ENCODE assay signal across 21 cellular contexts in the genomic region with DNA sequence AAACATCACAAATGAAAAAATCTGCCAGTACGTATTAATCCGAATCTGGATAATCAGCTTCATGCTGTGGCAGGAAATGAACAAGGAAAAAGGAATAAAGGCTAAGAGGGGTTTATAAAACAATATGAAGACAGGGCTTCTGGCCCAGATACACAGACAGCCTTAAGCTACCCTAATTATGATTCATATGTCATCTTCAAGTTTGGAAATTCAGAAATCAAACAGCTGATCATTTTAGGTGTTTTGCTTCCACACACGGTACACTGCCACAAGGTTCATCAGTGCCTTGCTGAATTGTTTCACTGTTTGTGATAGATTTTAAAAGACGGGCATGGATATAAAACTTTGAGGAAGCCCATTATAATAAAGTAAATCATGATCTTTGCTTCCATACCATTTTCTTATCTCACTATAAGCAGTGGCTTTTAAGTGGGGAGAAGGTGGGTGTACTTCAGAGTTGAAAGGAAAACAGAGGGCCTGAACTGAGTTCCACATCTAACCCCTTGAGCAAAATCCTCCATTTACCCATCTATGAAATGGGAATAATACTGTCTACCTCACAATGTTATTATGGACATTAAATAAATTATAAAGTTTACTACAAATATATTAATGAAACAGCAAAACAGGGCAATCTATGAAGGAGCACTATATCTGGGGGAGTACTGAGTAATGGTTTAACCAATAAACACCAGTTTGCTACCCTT. TPM values are rescaled to one million over a fixed set of nuclear protein-coding genes. Genes with fewer than 3 reads are reported as not detected.
DNase-seq lines count a peak whose midpoint lies in the region; ATAC-seq and TF ChIP-seq lines count a peak whose summit lies in the region.
"Had no signal": no experiment of that assay in that cellular context is flagged by ENCODE, and none has a peak within 500 bp of the region (broad histone marks: within the 10 kb centered on the region; RNA-seq: fewer than 3 reads in every experiment).

No MANE protein-coding gene starts in this region.

- TF ChIP-seq POLR2A in body of pancreas (IDR thresholded peaks at IDR 0.05): no peak

- WGBS in body of pancreas, 2 donors: 81 to 87% methylated on average over 4 of the region's 4 CpGs

- H3K9me3 ChIP-seq in A673 (ENCODE audit: low read depth, low read length, poor library complexity, severe bottlenecking) (no peaks in the 10 kb centered on the region), body of pancreas (no peaks in the 10 kb centered on the region)
- H3K9me3 ChIP-seq: BLaER1, HAP-1 had no signal

- H3K4me3 ChIP-seq in A673 (ENCODE audit: low read depth, low read length, poor library complexity, severe bottlenecking) (no peak overlapping the region), body of pancreas (no peak overlapping the region)
- H3K4me3 ChIP-seq: BLaER1, HAP-1, SK-N-MC had no signal

- no peaks in the 10 kb centered on the region for H3K9me3 Mint-ChIP-seq in T-helper 2 cell treated with Interferon-gamma antibody and Interleukin-4, amounts not matched to agents 5 μg/mL and 100 μg/mL, for 36 hours
- no peaks in the 10 kb centered on the region for H3K9me3 Mint-ChIP-seq in activated CD4-positive, alpha-beta memory T cell treated with anti-CD3 and anti-CD28 coated beads, Interleukin-2, amount 10 ng/mL, durations not matched to agents 7 days and 5 days
- no peaks in the 10 kb centered on the region for H3K9me3 Mint-ChIP-seq in immature natural killer cell

- H3K4me1 Mint-ChIP-seq in T-helper 2 cell treated with Interferon-gamma antibody and Interleukin-4, amounts not matched to agents 5 μg/mL and 100 μg/mL, for 36 hours (ENCODE audit: low read depth): peaks cover 40% of the 10 kb centered on the region
- peaks cover 55% of the 10 kb centered on the region for H3K4me1 Mint-ChIP-seq in activated CD4-positive, alpha-beta memory T cell treated with anti-CD3 and anti-CD28 coated beads, Interleukin-2, amount 10 ng/mL, durations not matched to agents 7 days and 5 days
- H3K4me1 Mint-ChIP-seq in immature natural killer cell: peaks cover 23 to 62% of the 10 kb centered on the region in 2 donors

- H3K27me3 ChIP-seq in A673 (replicated peaks; ENCODE audit: insufficient read depth, low read depth, low read length, poor library complexity) (no peaks in the 10 kb centered on the region), body of pancreas (no peaks in the 10 kb centered on the region)
- H3K27me3 ChIP-seq: BLaER1 had no signal

- H3K27ac Mint-ChIP-seq in T-helper 2 cell treated with Interferon-gamma antibody and Interleukin-4, amounts not matched to agents 5 μg/mL and 100 μg/mL, for 36 hours: peak overlapping the region; percentile 74
- peak overlapping the region; percentile 81 for H3K27ac Mint-ChIP-seq in activated CD4-positive, alpha-beta memory T cell treated with anti-CD3 and anti-CD28 coated beads, Interleukin-2, amount 10 ng/mL, durations not matched to agents 7 days and 5 days
- H3K27ac Mint-ChIP-seq in immature natural killer cell: peak overlapping the region; percentile 76 to 93 (median 87)

- TF ChIP-seq CTCF in A673 (conservative IDR thresholded peaks at IDR 0.05; ENCODE audit: low read depth, low read length) (no peak), body of pancreas (IDR thresholded peaks at IDR 0.05) (no peak)

- no peaks in the 10 kb centered on the region for H3K27me3 Mint-ChIP-seq in T-helper 2 cell treated with Interferon-gamma antibody and Interleukin-4, amounts not matched to agents 5 μg/mL and 100 μg/mL, for 36 hours (ENCODE audit: low read depth)
- no peaks in the 10 kb centered on the region for H3K27me3 Mint-ChIP-seq in activated CD4-positive, alpha-beta memory T cell treated with anti-CD3 and anti-CD28 coated beads, Interleukin-2, amount 10 ng/mL, durations not matched to agents 7 days and 5 days
- H3K27me3 Mint-ChIP-seq in immature natural killer cell (ENCODE audit: low read depth in 3 of 3): peaks cover 0 to 2% (median 1%) of the 10 kb centered on the region in 3 donors

- H3K4me3 Mint-ChIP-seq in T-helper 2 cell treated with Interferon-gamma antibody and Interleukin-4, amounts not matched to agents 5 μg/mL and 100 μg/mL, for 36 hours: peak overlapping the region; percentile 70
- peak overlapping the region; percentile 67 for H3K4me3 Mint-ChIP-seq in activated CD4-positive, alpha-beta memory T cell treated with anti-CD3 and anti-CD28 coated beads, Interleukin-2, amount 10 ng/mL, durations not matched to agents 7 days and 5 days
- H3K4me3 Mint-ChIP-seq in immature natural killer cell: peak overlapping the region in 1 of 5 donors; percentile 56

- CTCF ChIA-PET in A673 (lab: Charles Lee): interaction anchor here (0.6 kb wide), 1 partner anchor 30 kb away, joined by 3 read pairs; no protein-coding TSS in a partner anchor
- CTCF ChIA-PET in activated CD4-positive, alpha-beta memory T cell treated with anti-CD3 and anti-CD28 coated beads, Interleukin-2, amount 10 ng/mL, durations not matched to agents 7 days and 5 days (lab: Charles Lee): interaction anchor here (1.4 to 1.7 kb wide), 2 partner anchors 272 to 363 kb away, joined by 4 to 7 read pairs; no protein-coding TSS in a partner anchor

- POLR2A ChIA-PET in A673 (lab: Charles Lee; ENCODE audit: low non-redundant PET): no interaction called here
- POLR2A ChIA-PET in activated CD4-positive, alpha-beta memory T cell treated with anti-CD3 and anti-CD28 coated beads, Interleukin-2, amount 10 ng/mL, durations not matched to agents 7 days and 5 days (lab: Charles Lee): interaction anchor here (0.8 to 7.2 kb wide), 5 partner anchors 10 to 31 kb away, joined by 3 to 84 read pairs (median 5); partner anchors contain the start of genes CD200R1 and GTPBP8

- H3K27ac ChIP-seq in A673 (ENCODE audit: low read depth, low read length, poor library complexity, severe bottlenecking) (no peak overlapping the region), body of pancreas (no peak overlapping the region)
- H3K27ac ChIP-seq: BLaER1 had no signal

- ATAC-seq in body of pancreas (no peak), GM19467 (IDR thresholded peaks at IDR 0.05; ENCODE audit: unreplicated experiment) (no peak)

- no peak for DNase-seq in T-helper 2 cell treated with Interferon-gamma antibody and Interleukin-4, amounts not matched to agents 5 μg/mL and 100 μg/mL, for 36 hours (ENCODE audit: low spot score)
- DNase-seq in T-helper 2 cell: no peak
- peak; percentile 85 for DNase-seq in A673 (ENCODE audit: low spot score)
- DNase-seq in activated CD4-positive, alpha-beta memory T cell treated with anti-CD3 and anti-CD28 coated beads, Interleukin-2, amount 10 ng/mL, durations not matched to agents 7 days and 5 days: no peak
- no peak for DNase-seq in immature natural killer cell
- no peak for DNase-seq in body of pancreas
- no peak for DNase-seq in RKO (ENCODE audit: low spot score)
- DNase-seq: 8988T, anterior cingulate cortex, caudate nucleus, foreskin melanocyte, kidney, NCI-H1436 treated with DMSO at 0.1 percent for 48 hours, NCI-H524 had no signal

- intact Hi-C loops in A673 (cut with micrococcal nuclease; ENCODE audit: unreplicated experiment): no loop called here
- intact Hi-C loops in body of pancreas (cut with DNase I): no loop called here

- H3K36me3 ChIP-seq in A673 (ENCODE audit: insufficient read depth, low read length, poor library complexity, severe bottlenecking) (peaks cover 75% of the 10 kb centered on the region), body of pancreas (replicated peaks in 1 of 2; ENCODE audit: insufficient read depth in 1 of 2, low read depth in 2 of 2) (peaks cover 0 to 33% of the 10 kb centered on the region in 2 donors)

- no TSS peak for BruUV-seq in A673 (replicated peaks; lab: Mats Ljungman, UMichigan)

- H3K4me1 ChIP-seq in A673 (ENCODE audit: insufficient read depth, low read length, poor library complexity, severe bottlenecking) (peaks cover 22% of the 10 kb centered on the region), body of pancreas (no peaks in the 10 kb centered on the region)
- H3K4me1 ChIP-seq: BLaER1 had no signal

- peaks cover 80% of the 10 kb centered on the region for H3K36me3 Mint-ChIP-seq in T-helper 2 cell treated with Interferon-gamma antibody and Interleukin-4, amounts not matched to agents 5 μg/mL and 100 μg/mL, for 36 hours (ENCODE audit: low read depth)
- H3K36me3 Mint-ChIP-seq in activated CD4-positive, alpha-beta memory T cell treated with anti-CD3 and anti-CD28 coated beads, Interleukin-2, amount 10 ng/mL, durations not matched to agents 7 days and 5 days (ENCODE audit: low read depth): peaks cover 83% of the 10 kb centered on the region
- H3K36me3 Mint-ChIP-seq in immature natural killer cell: peaks cover 19 to 53% (median 41%) of the 10 kb centered on the region in 3 donors

RNA-seq across cellular contexts. Expression of gene GTPBP8, which starts 15.7 kb away (rescaled TPM):
- 18.3 and 21.5 TPM in 2 replicates for total RNA-seq in A673 (2021)
- total RNA-seq in activated CD4-positive, alpha-beta memory T cell treated with anti-CD3 and anti-CD28 coated beads, Interleukin-2, amount 10 ng/mL, durations not matched to agents 7 days and 5 days: 10 to 100 TPM; 27.7 to 28.2 TPM
- 10 to 100 TPM; 14.5 to 34.9 (median 28.3) TPM for polyA plus RNA-seq in immature natural killer cell
- total RNA-seq in body of pancreas: 10 to 100 TPM; 10.6 to 13.2 TPM

RNA-seq across cellular contexts. Expression of gene CD200R1, which starts 31.6 kb away (rescaled TPM):
- total RNA-seq in A673 (2021) (not detected in 2 replicates), body of pancreas (1 to 10 TPM in 1 of 2 donors, not detected in 1; 1.8 TPM)
- total RNA-seq in activated CD4-positive, alpha-beta memory T cell treated with anti-CD3 and anti-CD28 coated beads, Interleukin-2, amount 10 ng/mL, durations not matched to agents 7 days and 5 days: 10 to 100 TPM; 17.6 to 18.1 TPM
- 1 to 10 TPM; 1.4 to 1.9 (median 1.7) TPM for polyA plus RNA-seq in immature natural killer cell
- total RNA-seq: lung microvascular endothelial cell, MCF 10A, renal cortical epithelial cell had no signal

Comparison
In these comparisons a context has a peak if more than half of its experiments do, and no peak if none do; other contexts are left out.
1. RNA of gene CD200R1, which starts 31.6 kb away (total RNA-seq): 17.6 to 18.1 TPM in activated CD4-positive, alpha-beta memory T cell treated with anti-CD3 and anti-CD28 coated beads, Interleukin-2, amount 10 ng/mL, durations not matched to agents 7 days and 5 days; 1.8 TPM in body of pancreas and not detected in A673; every median in the first group is over 4 times any median in the second.
2. Peak in every context shown above with its lines, with median percentiles within 50 percentile points of each other: H3K27ac Mint-ChIP-seq.